Comparison of ENCODE assay signal across 1 cellular context in genomic region chr21:44421901-44422840, GRCh38.
TF ChIP-seq lines count a peak whose summit lies in the region.

No MANE protein-coding gene starts in this region.

TF ChIP-seq in HCT116, 20 proteins besides CTCF, POLR2A, EP300 and RAD21 (continued from another document):
- TF ChIP-seq ATF3 (IDR thresholded peaks at IDR 0.05) = no peak
